ENCODE assay signal across 8 cellular contexts in the genomic region with DNA sequence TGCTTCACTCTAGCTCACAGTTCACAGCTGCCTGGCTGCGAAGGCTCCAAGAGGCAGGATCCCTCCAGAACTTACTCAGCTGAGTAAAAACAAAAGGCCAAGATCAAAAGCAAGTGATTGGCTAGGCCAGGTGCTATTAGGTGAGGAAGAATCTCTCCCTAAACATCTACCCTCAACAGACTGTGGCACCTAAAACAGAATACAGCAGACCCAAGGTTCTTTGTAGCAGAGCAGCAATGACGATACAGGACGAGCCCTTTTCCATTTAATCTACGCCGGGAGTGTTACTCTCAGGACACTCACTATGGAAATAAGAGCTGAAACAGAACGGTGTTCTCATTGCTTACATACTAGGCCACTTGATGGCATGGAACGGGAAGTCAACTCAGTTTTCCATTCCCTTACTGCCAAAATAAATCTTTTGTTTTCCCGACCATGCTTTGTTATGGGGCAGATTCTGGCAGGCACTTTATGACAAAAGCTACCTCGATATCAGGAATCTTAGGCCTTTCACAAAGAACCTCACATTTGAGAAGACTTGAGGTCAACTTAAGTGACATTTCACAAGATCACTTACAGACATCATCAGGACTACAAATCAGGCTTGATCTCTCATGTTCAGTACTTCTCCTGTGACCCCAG. TPM values are rescaled to one million over a fixed set of nuclear protein-coding genes. Genes with fewer than 3 reads are reported as not detected.
A peak's percentile ranks its signal among the peaks of the same experiment; 100 is the strongest.
DNase-seq lines count a peak whose midpoint lies in the region; ATAC-seq and TF ChIP-seq lines count a peak whose summit lies in the region.

No MANE protein-coding gene starts in this region.

- peak overlapping the region; percentile 88 for H3K27ac ChIP-seq in angular gyrus (ENCODE audit: low read depth, low read length)
- peak overlapping the region; percentile 94 to 95 for H3K27ac ChIP-seq in right atrium auricular region
- peak overlapping the region; percentile 97 for H3K27ac ChIP-seq in rectal smooth muscle tissue (ENCODE audit: low read depth, low read length)

- DNase-seq in MG63 = no peak
- DNase-seq in right atrium auricular region (ENCODE audit: low spot score) = no peak
- DNase-seq in activated gamma-delta T cell (lab: John Stamatoyannopoulos, UW) = no peak
- DNase-seq in ecto neural progenitor cell (ENCODE audit: low spot score) = no peak

- H3K27me3 ChIP-seq in MG63 (no peaks in the 10 kb centered on the region), right atrium auricular region (no peaks in the 10 kb centered on the region), rectal smooth muscle tissue (ENCODE audit: control insufficient read depth, insufficient read depth, low read length) (no peaks in the 10 kb centered on the region)

- peaks cover 28% of the 10 kb centered on the region for H3K36me3 ChIP-seq in MG63
- peaks cover 20% of the 10 kb centered on the region for H3K36me3 ChIP-seq in right atrium auricular region
- peaks cover 8% of the 10 kb centered on the region for H3K36me3 ChIP-seq in rectal smooth muscle tissue (ENCODE audit: control insufficient read depth, insufficient read depth, low read length)

- H3K9me3 ChIP-seq in MG63 (no peaks in the 10 kb centered on the region), right atrium auricular region (no peaks in the 10 kb centered on the region)

- TF ChIP-seq CTCF in right atrium auricular region (IDR thresholded peaks at IDR 0.05) = no peak

- H3K4me1 ChIP-seq in right atrium auricular region (peaks cover 0 to 30% of the 10 kb centered on the region in 2 donors), rectal smooth muscle tissue (ENCODE audit: control insufficient read depth, insufficient read depth, low read length) (peaks cover 21% of the 10 kb centered on the region)

- H3K9ac ChIP-seq in rectal smooth muscle tissue (ENCODE audit: low read length) = peak overlapping the region; percentile 97

- ATAC-seq in HG03460 (IDR thresholded peaks at IDR 0.05; ENCODE audit: unreplicated experiment) = no peak

- H3K4me3 ChIP-seq in GM08714 (ENCODE audit: low read length) (peak overlapping the region; percentile 98), MG63 (peak overlapping the region; percentile 86), right atrium auricular region (peak overlapping the region; percentile 73 to 79), rectal smooth muscle tissue (ENCODE audit: low read length) (peak overlapping the region; percentile 97)

RNA-seq across cellular contexts. Expression of a gene that starts 0.8 kb away (rescaled TPM):
- total RNA-seq in MG63 (2014; rRNA removed; shearing (Covaris generic); ENCODE audit: low replicate concordance) = 14.5 and 26.2 TPM in 2 replicates
- total RNA-seq in right atrium auricular region = 10 to 100 TPM; 10.6 to 12.6 TPM
